8 cellular contexts compared by ENCODE assay signal in genomic region chr17:31842416-31843381, GRCh38. TPM values are rescaled to one million over a fixed set of nuclear protein-coding genes. Genes with fewer than 3 reads are reported as not detected.
DNase-seq lines count a peak whose midpoint lies in the region; ATAC-seq and TF ChIP-seq lines count a peak whose summit lies in the region.

No MANE protein-coding gene starts in this region.

- no peak overlapping the region for H3K4me3 Mint-ChIP-seq in activated CD4-positive, alpha-beta memory T cell treated with anti-CD3 and anti-CD28 coated beads, Interleukin-2, amount 10 ng/mL, durations not matched to agents 7 days and 5 days

- H3K9me3 ChIP-seq in HCT116 (ENCODE audit: control insufficient read depth in 1 of 2, insufficient read depth in 1 of 2, low read depth in 1 of 2, low read length in 2 of 2), result no peaks in the 10 kb centered on the region
- no peaks in the 10 kb centered on the region for H3K9me3 ChIP-seq in effector memory CD4-positive, alpha-beta T cell (ENCODE audit: control insufficient read depth, low read length)
- no peaks in the 10 kb centered on the region for H3K9me3 ChIP-seq in lung (ENCODE audit: control insufficient read depth in 2 of 2, insufficient read depth in 1 of 2, low read length in 1 of 2)

- H3K9ac ChIP-seq in HCT116 (ENCODE audit: low read length), result no peak overlapping the region

- no peak for TF ChIP-seq POLR2A in HCT116 (IDR thresholded peaks at IDR 0.05; ENCODE audit: borderline replicate concordance, extremely low read depth, insufficient read depth, insufficient read length)

- H3K27me3 Mint-ChIP-seq in activated CD4-positive, alpha-beta memory T cell treated with anti-CD3 and anti-CD28 coated beads, Interleukin-2, amount 10 ng/mL, durations not matched to agents 7 days and 5 days, result peaks cover 9% of the 10 kb centered on the region

- RAD21 ChIA-PET in HCT116 (lab: Charles Lee; ENCODE audit: low non-redundant PET in 1 of 2, low total read pairs in 2 of 2, uncharacterized antibody in 2 of 2, unreplicated experiment in 2 of 2), result interaction anchor here (0.6 to 1.3 kb wide), 5 partner anchors 88 to 309 kb away, joined by 3 to 5 read pairs (median 4); no protein-coding TSS in a partner anchor

- H3K27me3 ChIP-seq in HCT116 (ENCODE audit: insufficient read depth, low read length) (no peaks in the 10 kb centered on the region), lung (ENCODE audit: control insufficient read depth, insufficient read depth) (no peaks in the 10 kb centered on the region)
- H3K27me3 ChIP-seq in effector memory CD4-positive, alpha-beta T cell (replicated peaks; ENCODE audit: control insufficient read depth, insufficient read depth, low read length, poor library complexity, severe bottlenecking), result peaks cover 6% of the 10 kb centered on the region

- BruUV-seq in HCT116 (replicated peaks; lab: Mats Ljungman, UMichigan), result no TSS peak

- H2AFZ ChIP-seq in HCT116 (ENCODE audit: low read depth, low read length, poor library complexity, severe bottlenecking), result peak overlapping the region; percentile 29

- ATAC-seq in HCT116, result peak; percentile 96
- ATAC-seq in lung (ENCODE audit: insufficient read depth, low FRiP score), result peak; percentile 85
- ATAC-seq in GM18511 (IDR thresholded peaks at IDR 0.05; ENCODE audit: unreplicated experiment), result no peak

- H3K4me1 ChIP-seq in HCT116 (ENCODE audit: control insufficient read depth in 1 of 2, insufficient read depth in 2 of 2, low read length in 2 of 2), result peaks cover 0 to 4% of the 10 kb centered on the region in 2 experiments; a peak in 1 of 4 replicates
- no peaks in the 10 kb centered on the region for H3K4me1 ChIP-seq in effector memory CD4-positive, alpha-beta T cell (ENCODE audit: control insufficient read depth, insufficient read depth, low read length, poor library complexity, severe bottlenecking)
- no peaks in the 10 kb centered on the region for H3K4me1 ChIP-seq in lung (ENCODE audit: control insufficient read depth in 2 of 2, insufficient read depth in 2 of 2, low read length in 2 of 2)

- H3K4me1 Mint-ChIP-seq in activated CD4-positive, alpha-beta memory T cell treated with anti-CD3 and anti-CD28 coated beads, Interleukin-2, amount 10 ng/mL, durations not matched to agents 7 days and 5 days, result no peaks in the 10 kb centered on the region

- peak overlapping the region; percentile 43 for H3K4me2 ChIP-seq in HCT116 (ENCODE audit: low read length)

- no peaks in the 10 kb centered on the region for H3K9me3 Mint-ChIP-seq in activated CD4-positive, alpha-beta memory T cell treated with anti-CD3 and anti-CD28 coated beads, Interleukin-2, amount 10 ng/mL, durations not matched to agents 7 days and 5 days

- H4K20me1 ChIP-seq in HCT116 (ENCODE audit: insufficient read depth), result no peaks in the 10 kb centered on the region

- peak; percentile 86 for DNase-seq in AG20443 (ENCODE audit: low spot score)
- peak; percentile 27 for DNase-seq in HCT116 (ENCODE audit: low read depth, low spot score)
- DNase-seq in NCI-H748 (lab: John Stamatoyannopoulos, UW; ENCODE audit: unreplicated experiment), result peak; percentile 82
- peak; percentile 64 for DNase-seq in activated CD4-positive, alpha-beta memory T cell treated with anti-CD3 and anti-CD28 coated beads, Interleukin-2, amount 10 ng/mL, durations not matched to agents 7 days and 5 days
- peak; percentile 21 to 43 (median 25) for DNase-seq in effector memory CD4-positive, alpha-beta T cell
- DNase-seq in lung (ENCODE audit: low spot score), result peak; percentile 65
- DNase-seq in stimulated activated CD4-positive, alpha-beta T cell treated with anti-CD3 and anti-CD28 coated beads, TNF-alpha, amount 100 ng/mL, for 24 hours (ENCODE audit: low read depth in 3 of 3), result peak; percentile 31 to 58 (median 45)

- TF ChIP-seq CTCF in HCT116 (IDR thresholded peaks at IDR 0.05 in 2 of 3, conservative IDR thresholded peaks at IDR 0.05 in 1 of 3; ENCODE audit: borderline replicate concordance in 1 of 3, insufficient read depth in 1 of 3, low read depth in 2 of 3, low read length in 2 of 3), result peak; percentile 90 to 95 (median 94)
- peak; percentile 94 for TF ChIP-seq CTCF in lung (IDR thresholded peaks at IDR 0.05; ENCODE audit: control extremely low read depth, extremely low read depth)

- CTCF ChIA-PET in HCT116 (lab: Charles Lee), result interaction anchor here (0.7 to 3.0 kb wide), 19 partner anchors 9 to 454 kb away, joined by 3 to 32 read pairs (median 4); partner anchors contain the start of gene COPRS
- CTCF ChIA-PET in activated CD4-positive, alpha-beta memory T cell treated with anti-CD3 and anti-CD28 coated beads, Interleukin-2, amount 10 ng/mL, durations not matched to agents 7 days and 5 days (lab: Charles Lee), result interaction anchor here (0.6 to 3.4 kb wide), 17 partner anchors 9 to 453 kb away, joined by 3 to 11 read pairs (median 4); no protein-coding TSS in a partner anchor

- H3K27ac ChIP-seq in HCT116 (ENCODE audit: low read depth, low read length), result no peak overlapping the region
- H3K27ac ChIP-seq in effector memory CD4-positive, alpha-beta T cell (ENCODE audit: insufficient read depth, low read length, poor library complexity, severe bottlenecking), result no peak overlapping the region
- peak overlapping the region in 1 of 2 donors; percentile 42 for H3K27ac ChIP-seq in lung (ENCODE audit: low read depth in 1 of 2, low read length in 1 of 2)

- TF ChIP-seq RAD21 in HCT116 (IDR thresholded peaks at IDR 0.05; ENCODE audit: low read depth), result peak; percentile 98

- H3K4me3 ChIP-seq in HCT116 (replicated peaks in 1 of 2; ENCODE audit: low read depth in 1 of 2, low read length in 2 of 2) (no peak overlapping the region; a peak in 1 of 4 replicates), lung (no peak overlapping the region)
- H3K4me3 ChIP-seq in effector memory CD4-positive, alpha-beta T cell (ENCODE audit: insufficient read depth, low read depth, low read length, poor library complexity, severe bottlenecking), result no peak overlapping the region

- H3K27ac Mint-ChIP-seq in activated CD4-positive, alpha-beta memory T cell treated with anti-CD3 and anti-CD28 coated beads, Interleukin-2, amount 10 ng/mL, durations not matched to agents 7 days and 5 days, result no peak overlapping the region

- WGBS in lung, 2 donors, result 20 to 29% methylated on average over 23 of the region's 23 CpGs

- intact Hi-C loops in HCT116 (cut with micrococcal nuclease), result loop anchor here (1.0 to 5.0 kb wide), 4 partner anchors 284 to 455 kb away; no protein-coding TSS in a partner anchor

- H3K36me3 ChIP-seq in HCT116 (ENCODE audit: control insufficient read depth in 1 of 2, insufficient read depth in 2 of 2, low read length in 2 of 2) (no peaks in the 10 kb centered on the region), lung (ENCODE audit: control insufficient read depth in 2 of 2, insufficient read depth in 2 of 2, low read length in 2 of 2) (no peaks in the 10 kb centered on the region)
- H3K36me3 ChIP-seq in effector memory CD4-positive, alpha-beta T cell (ENCODE audit: control insufficient read depth, insufficient read depth, low read length), result no peaks in the 10 kb centered on the region

- POLR2A ChIA-PET in HCT116 (lab: Charles Lee), result interaction anchor here (1.1 kb wide), 1 partner anchor 285 kb away, joined by 3 read pairs; no protein-coding TSS in a partner anchor
- POLR2A ChIA-PET in activated CD4-positive, alpha-beta memory T cell treated with anti-CD3 and anti-CD28 coated beads, Interleukin-2, amount 10 ng/mL, durations not matched to agents 7 days and 5 days (lab: Charles Lee), result interaction anchor here (0.9 kb wide), 1 partner anchor 58 kb away, joined by 3 read pairs; the partner anchor contains the start of gene UTP6

- H3K9me2 ChIP-seq in HCT116 (ENCODE audit: insufficient read depth), result no peaks in the 10 kb centered on the region

- H3K36me3 Mint-ChIP-seq in activated CD4-positive, alpha-beta memory T cell treated with anti-CD3 and anti-CD28 coated beads, Interleukin-2, amount 10 ng/mL, durations not matched to agents 7 days and 5 days (ENCODE audit: low read depth), result no peaks in the 10 kb centered on the region

- H3K79me2 ChIP-seq in HCT116 (ENCODE audit: insufficient read depth, low read length), result no peaks in the 10 kb centered on the region

TF ChIP-seq in HCT116, 20 proteins besides CTCF, POLR2A, EP300 and RAD21:
- TF ChIP-seq SIN3A (IDR thresholded peaks at IDR 0.05; ENCODE audit: low read depth), result no peak
- TF ChIP-seq EGR1 (IDR thresholded peaks at IDR 0.05; ENCODE audit: low read depth), result no peak
- no peak for TF ChIP-seq ZFX (IDR thresholded peaks at IDR 0.05)
- TF ChIP-seq POLR2AphosphoS5 (IDR thresholded peaks at IDR 0.05; ENCODE audit: low read depth, low read length), result no peak
- TF ChIP-seq YY1 (IDR thresholded peaks at IDR 0.05; ENCODE audit: extremely low read depth, insufficient replicate concordance, low read depth, low read length), result no peak
- TF ChIP-seq TCF7L2 (IDR thresholded peaks at IDR 0.05; ENCODE audit: borderline replicate concordance, extremely low read depth, insufficient read depth, insufficient read length), result no peak
- no peak for TF ChIP-seq EZH2 (IDR thresholded peaks at IDR 0.05)

RNA-seq across cellular contexts. Expression of gene COPRS, which starts 16.3 kb away (rescaled TPM):
- total RNA-seq in HCT116 (2021; ENCODE audit: unreplicated experiment) (52.4 TPM), lung (10 to 100 TPM; 21.0 to 46.2 TPM)
- 32.6 and 47.0 TPM in 2 replicates for polyA plus RNA-seq in HCT116 (2012)
- total RNA-seq in activated CD4-positive, alpha-beta memory T cell treated with anti-CD3 and anti-CD28 coated beads, Interleukin-2, amount 10 ng/mL, durations not matched to agents 7 days and 5 days, result 10 to 100 TPM; 14.9 to 16.5 TPM
- polyA plus RNA-seq in lung, result 10 to 100 TPM; 30.7 to 64.7 TPM

RNA-seq across cellular contexts. Expression of gene UTP6, which starts 58.8 kb away (rescaled TPM):
- total RNA-seq in HCT116 (2021; ENCODE audit: unreplicated experiment), result 73.0 TPM
- 40.4 and 51.1 TPM in 2 replicates for polyA plus RNA-seq in HCT116 (2012)
- 10 to 100 TPM; 67.3 to 73.0 TPM for total RNA-seq in activated CD4-positive, alpha-beta memory T cell treated with anti-CD3 and anti-CD28 coated beads, Interleukin-2, amount 10 ng/mL, durations not matched to agents 7 days and 5 days
- total RNA-seq in lung, result 10 to 100 TPM; 49.2 to 56.3 TPM
- polyA plus RNA-seq in lung, result 10 to 100 TPM; 24.1 to 64.0 TPM

Comparison
In these comparisons a context has a peak if more than half of its experiments do, and no peak if none do; other contexts are left out.
1. DNase-seq: peak in every context shown above with its lines; median percentile 86 in AG20443; 82 in NCI-H748; 65 in lung; 64 in activated CD4-positive, alpha-beta memory T cell treated with anti-CD3 and anti-CD28 coated beads, Interleukin-2, amount 10 ng/mL, durations not matched to agents 7 days and 5 days; 45 in stimulated activated CD4-positive, alpha-beta T cell treated with anti-CD3 and anti-CD28 coated beads, TNF-alpha, amount 100 ng/mL, for 24 hours; 27 in HCT116; 25 in effector memory CD4-positive, alpha-beta T cell.